1 cellular context compared by ENCODE assay signal in genomic region chr11:66222358-66223149, GRCh38.
TF ChIP-seq lines count a peak whose summit lies in the region.

No MANE protein-coding gene starts in this region.

TF ChIP-seq in HEK293, 187 proteins besides CTCF, POLR2A, EP300 and RAD21 (continued from another document and continues in another):
- TF ChIP-seq, protein P1, sequence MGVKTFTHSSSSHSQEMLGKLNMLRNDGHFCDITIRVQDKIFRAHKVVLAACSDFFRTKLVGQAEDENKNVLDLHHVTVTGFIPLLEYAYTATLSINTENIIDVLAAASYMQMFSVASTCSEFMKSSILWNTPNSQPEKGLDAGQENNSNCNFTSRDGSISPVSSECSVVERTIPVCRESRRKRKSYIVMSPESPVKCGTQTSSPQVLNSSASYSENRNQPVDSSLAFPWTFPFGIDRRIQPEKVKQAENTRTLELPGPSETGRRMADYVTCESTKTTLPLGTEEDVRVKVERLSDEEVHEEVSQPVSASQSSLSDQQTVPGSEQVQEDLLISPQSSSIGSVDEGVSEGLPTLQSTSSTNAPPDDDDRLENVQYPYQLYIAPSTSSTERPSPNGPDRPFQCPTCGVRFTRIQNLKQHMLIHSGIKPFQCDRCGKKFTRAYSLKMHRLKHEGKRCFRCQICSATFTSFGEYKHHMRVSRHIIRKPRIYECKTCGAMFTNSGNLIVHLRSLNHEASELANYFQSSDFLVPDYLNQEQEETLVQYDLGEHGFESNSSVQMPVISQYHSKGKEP (tag by site-specific recombination; IDR thresholded peaks at IDR 0.05): peak; percentile 62; the same call in 1 of the 2 replicates
- no peak for TF ChIP-seq ZNF280D (tag by site-specific recombination; IDR thresholded peaks at IDR 0.05)
- no peak for TF ChIP-seq ZNF248 (tag by site-specific recombination; IDR thresholded peaks at IDR 0.05)
- no peak for TF ChIP-seq ZBTB48 (tag by site-specific recombination; IDR thresholded peaks at IDR 0.05)
- no peak for TF ChIP-seq ZNF48 (tag by site-specific recombination; IDR thresholded peaks at IDR 0.05)
- TF ChIP-seq ZFP41 (tag by site-specific recombination; IDR thresholded peaks at IDR 0.05; ENCODE audit: borderline replicate concordance): no peak
- no peak for TF ChIP-seq ZNF768 (tag by site-specific recombination; IDR thresholded peaks at IDR 0.05)
- TF ChIP-seq, protein P2, sequence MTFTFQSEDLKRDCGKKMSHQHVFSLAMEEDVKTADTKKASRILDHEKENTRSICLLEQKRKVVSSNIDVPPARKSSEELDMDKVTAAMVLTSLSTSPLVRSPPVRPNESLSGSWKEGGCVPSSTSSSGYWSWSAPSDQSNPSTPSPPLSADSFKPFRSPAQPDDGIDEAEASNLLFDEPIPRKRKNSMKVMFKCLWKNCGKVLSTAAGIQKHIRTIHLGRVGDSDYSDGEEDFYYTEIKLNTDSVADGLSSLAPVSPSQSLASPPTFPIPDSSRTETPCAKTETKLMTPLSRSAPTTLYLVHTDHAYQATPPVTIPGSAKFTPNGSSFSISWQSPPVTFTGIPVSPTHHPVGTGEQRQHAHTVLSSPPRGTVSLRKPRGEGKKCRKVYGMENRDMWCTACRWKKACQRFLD (tag by site-specific recombination; IDR thresholded peaks at IDR 0.05): no peak
- TF ChIP-seq ZNF596 (tag by site-specific recombination; IDR thresholded peaks at IDR 0.05): no peak
- TF ChIP-seq, protein P3, sequence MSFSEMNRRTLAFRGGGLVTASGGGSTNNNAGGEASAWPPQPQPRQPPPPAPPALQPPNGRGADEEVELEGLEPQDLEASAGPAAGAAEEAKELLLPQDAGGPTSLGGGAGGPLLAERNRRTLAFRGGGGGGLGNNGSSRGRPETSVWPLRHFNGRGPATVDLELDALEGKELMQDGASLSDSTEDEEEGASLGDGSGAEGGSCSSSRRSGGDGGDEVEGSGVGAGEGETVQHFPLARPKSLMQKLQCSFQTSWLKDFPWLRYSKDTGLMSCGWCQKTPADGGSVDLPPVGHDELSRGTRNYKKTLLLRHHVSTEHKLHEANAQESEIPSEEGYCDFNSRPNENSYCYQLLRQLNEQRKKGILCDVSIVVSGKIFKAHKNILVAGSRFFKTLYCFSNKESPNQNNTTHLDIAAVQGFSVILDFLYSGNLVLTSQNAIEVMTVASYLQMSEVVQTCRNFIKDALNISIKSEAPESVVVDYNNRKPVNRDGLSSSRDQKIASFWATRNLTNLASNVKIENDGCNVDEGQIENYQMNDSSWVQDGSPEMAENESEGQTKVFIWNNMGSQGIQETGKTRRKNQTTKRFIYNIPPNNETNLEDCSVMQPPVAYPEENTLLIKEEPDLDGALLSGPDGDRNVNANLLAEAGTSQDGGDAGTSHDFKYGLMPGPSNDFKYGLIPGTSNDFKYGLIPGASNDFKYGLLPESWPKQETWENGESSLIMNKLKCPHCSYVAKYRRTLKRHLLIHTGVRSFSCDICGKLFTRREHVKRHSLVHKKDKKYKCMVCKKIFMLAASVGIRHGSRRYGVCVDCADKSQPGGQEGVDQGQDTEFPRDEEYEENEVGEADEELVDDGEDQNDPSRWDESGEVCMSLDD (tag by site-specific recombination; IDR thresholded peaks at IDR 0.05): no peak
- TF ChIP-seq, protein P4, sequence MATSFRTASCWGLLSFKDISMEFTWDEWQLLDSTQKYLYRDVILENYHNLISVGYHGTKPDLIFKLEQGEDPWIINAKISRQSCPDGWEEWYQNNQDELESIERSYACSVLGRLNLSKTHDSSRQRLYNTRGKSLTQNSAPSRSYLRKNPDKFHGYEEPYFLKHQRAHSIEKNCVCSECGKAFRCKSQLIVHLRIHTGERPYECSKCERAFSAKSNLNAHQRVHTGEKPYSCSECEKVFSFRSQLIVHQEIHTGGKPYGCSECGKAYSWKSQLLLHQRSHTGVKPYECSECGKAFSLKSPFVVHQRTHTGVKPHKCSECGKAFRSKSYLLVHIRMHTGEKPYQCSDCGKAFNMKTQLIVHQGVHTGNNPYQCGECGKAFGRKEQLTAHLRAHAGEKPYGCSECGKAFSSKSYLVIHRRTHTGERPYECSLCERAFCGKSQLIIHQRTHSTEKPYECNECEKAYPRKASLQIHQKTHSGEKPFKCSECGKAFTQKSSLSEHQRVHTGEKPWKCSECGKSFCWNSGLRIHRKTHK (tag by site-specific recombination; IDR thresholded peaks at IDR 0.05): no peak
- TF ChIP-seq ZNF366 (tag by site-specific recombination; conservative IDR thresholded peaks at IDR 0.05): no peak
- no peak for TF ChIP-seq ZNF776 (tag by site-specific recombination; IDR thresholded peaks at IDR 0.05; ENCODE audit: borderline replicate concordance)
- TF ChIP-seq ZBTB20 (tag by site-specific recombination; IDR thresholded peaks at IDR 0.05): no peak
- TF ChIP-seq ZNF146 (tag by site-specific recombination; IDR thresholded peaks at IDR 0.05): no peak
- no peak for TF ChIP-seq ZNF571 (tag by site-specific recombination; IDR thresholded peaks at IDR 0.05)
- no peak for TF ChIP-seq ZFP37 (tag by site-specific recombination; IDR thresholded peaks at IDR 0.05)
- TF ChIP-seq PRDM4 (tag by site-specific recombination; IDR thresholded peaks at IDR 0.05): peak; percentile 95
- no peak for TF ChIP-seq ZNF311 (tag by site-specific recombination; IDR thresholded peaks at IDR 0.05; ENCODE audit: borderline replicate concordance)
- TF ChIP-seq ZXDB (tag by site-specific recombination; IDR thresholded peaks at IDR 0.05): peak; percentile 40; the same call in 1 of the 2 replicates
- TF ChIP-seq ZBTB17 (tag by site-specific recombination; IDR thresholded peaks at IDR 0.05): 0 out of 2 replicates have a peak, but pooled peaks have one; percentile 20
- TF ChIP-seq IKZF3 (tag by site-specific recombination; IDR thresholded peaks at IDR 0.05): 0 out of 2 replicates have a peak, but pooled peaks have one; percentile 43
- TF ChIP-seq KLF16 (tag by site-specific recombination; IDR thresholded peaks at IDR 0.05): no peak
- TF ChIP-seq ZNF133 (tag by site-specific recombination; IDR thresholded peaks at IDR 0.05): no peak
- 0 out of 2 replicates have a peak, but pooled peaks have one; percentile 32 for TF ChIP-seq ZBTB21 (tag by site-specific recombination; IDR thresholded peaks at IDR 0.05)
- no peak for TF ChIP-seq ZNF433 (tag by site-specific recombination; IDR thresholded peaks at IDR 0.05; ENCODE audit: low read depth)
- no peak for TF ChIP-seq INSM2 (tag by site-specific recombination; IDR thresholded peaks at IDR 0.05)
- TF ChIP-seq ZNF174 (tag by site-specific recombination; IDR thresholded peaks at IDR 0.05): no peak
- TF ChIP-seq ZEB2 (tag by site-specific recombination; IDR thresholded peaks at IDR 0.05): no peak
- no peak for TF ChIP-seq ZNF544 (tag by site-specific recombination; IDR thresholded peaks at IDR 0.05)
- 0 out of 2 replicates have a peak, but pooled peaks have one; percentile 35 for TF ChIP-seq PBX3 (CRISPR knock-in tag; IDR thresholded peaks at IDR 0.05)
- no peak for TF ChIP-seq ZNF280C (tag by site-specific recombination; IDR thresholded peaks at IDR 0.05)
- TF ChIP-seq, protein P5, sequence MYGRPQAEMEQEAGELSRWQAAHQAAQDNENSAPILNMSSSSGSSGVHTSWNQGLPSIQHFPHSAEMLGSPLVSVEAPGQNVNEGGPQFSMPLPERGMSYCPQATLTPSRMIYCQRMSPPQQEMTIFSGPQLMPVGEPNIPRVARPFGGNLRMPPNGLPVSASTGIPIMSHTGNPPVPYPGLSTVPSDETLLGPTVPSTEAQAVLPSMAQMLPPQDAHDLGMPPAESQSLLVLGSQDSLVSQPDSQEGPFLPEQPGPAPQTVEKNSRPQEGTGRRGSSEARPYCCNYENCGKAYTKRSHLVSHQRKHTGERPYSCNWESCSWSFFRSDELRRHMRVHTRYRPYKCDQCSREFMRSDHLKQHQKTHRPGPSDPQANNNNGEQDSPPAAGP (tag by site-specific recombination; IDR thresholded peaks at IDR 0.05): peak; percentile 71; the same call in 1 of the 2 replicates
- no peak for TF ChIP-seq KLF9 (tag by site-specific recombination; IDR thresholded peaks at IDR 0.05; ENCODE audit: low read depth)
- TF ChIP-seq ZNF362 (tag by site-specific recombination; IDR thresholded peaks at IDR 0.05): no peak
- no peak for TF ChIP-seq ZNF658 (tag by site-specific recombination; IDR thresholded peaks at IDR 0.05)
- no peak for TF ChIP-seq SCRT2 (tag by site-specific recombination; IDR thresholded peaks at IDR 0.05)
- TF ChIP-seq ZNF585B (tag by site-specific recombination; IDR thresholded peaks at IDR 0.05): no peak
- TF ChIP-seq ZNF394 (tag by site-specific recombination; IDR thresholded peaks at IDR 0.05; ENCODE audit: borderline replicate concordance): no peak
